ENCODE assay signal across 10 cellular contexts in genomic region chr6:56652994-56653393, GRCh38. TPM values are rescaled to one million over a fixed set of nuclear protein-coding genes. Genes with fewer than 3 reads are reported as not detected.
DNase-seq lines count a peak whose midpoint lies in the region; ATAC-seq and TF ChIP-seq lines count a peak whose summit lies in the region.
"Had no signal": no experiment of that assay in that cellular context is flagged by ENCODE, and none has a peak within 500 bp of the region (broad histone marks: within the 10 kb centered on the region; RNA-seq: fewer than 3 reads in every experiment).

No MANE protein-coding gene starts in this region.

- peak overlapping the region; percentile 86 for H3K27ac ChIP-seq in HCT116 (ENCODE audit: low read depth, low read length)
- H3K27ac ChIP-seq in ascending aorta = peak overlapping the region; percentile 61 to 62

- ATAC-seq in HCT116 = peak; percentile 73
- no peak for ATAC-seq in HG03108 (IDR thresholded peaks at IDR 0.05; ENCODE audit: unreplicated experiment)

- TF ChIP-seq POLR2A in HCT116 (IDR thresholded peaks at IDR 0.05; ENCODE audit: borderline replicate concordance, extremely low read depth, insufficient read depth, insufficient read length) = no peak

- H3K4me3 ChIP-seq in HCT116 (replicated peaks in 1 of 2; ENCODE audit: low read depth in 1 of 2, low read length in 2 of 2) (no peak overlapping the region), ascending aorta (no peak overlapping the region)

- H2AFZ ChIP-seq in HCT116 (ENCODE audit: low read depth, low read length, poor library complexity, severe bottlenecking) = no peak overlapping the region

- H3K27me3 ChIP-seq in HCT116 (ENCODE audit: insufficient read depth, low read length) (no peaks in the 10 kb centered on the region), ascending aorta (no peaks in the 10 kb centered on the region)

- H4K20me1 ChIP-seq in HCT116 (ENCODE audit: insufficient read depth) = no peaks in the 10 kb centered on the region

- intact Hi-C loops in HCT116 (cut with micrococcal nuclease) (loop anchor here (5.0 kb wide), 1 partner anchor 104 kb away; no protein-coding TSS in a partner anchor), ascending aorta (cut with DNase I) (no loop called here)

- peaks cover 60 to 80% of the 10 kb centered on the region in 2 experiments for H3K4me1 ChIP-seq in HCT116 (ENCODE audit: control insufficient read depth in 1 of 2, insufficient read depth in 2 of 2, low read length in 2 of 2)
- peaks cover 4 to 27% of the 10 kb centered on the region in 2 donors for H3K4me1 ChIP-seq in ascending aorta

- peaks cover 3% of the 10 kb centered on the region; the same call in 1 of the 2 replicates for H3K79me2 ChIP-seq in HCT116 (ENCODE audit: insufficient read depth, low read length)

- no peaks in the 10 kb centered on the region for H3K9me3 ChIP-seq in HCT116 (ENCODE audit: control insufficient read depth in 1 of 2, insufficient read depth in 1 of 2, low read depth in 1 of 2, low read length in 2 of 2)
- no peaks in the 10 kb centered on the region for H3K9me3 ChIP-seq in ascending aorta

- TF ChIP-seq CTCF in HCT116 (IDR thresholded peaks at IDR 0.05 in 2 of 3, conservative IDR thresholded peaks at IDR 0.05 in 1 of 3; ENCODE audit: borderline replicate concordance in 1 of 3, insufficient read depth in 1 of 3, low read depth in 2 of 3, low read length in 2 of 3) = no peak
- TF ChIP-seq CTCF in ascending aorta (IDR thresholded peaks at IDR 0.05) = no peak

- no TSS peak for BruUV-seq in HCT116 (replicated peaks; lab: Mats Ljungman, UMichigan)

- peaks cover 0 to 8% of the 10 kb centered on the region in 2 experiments; a peak in 1 of 4 replicates for H3K36me3 ChIP-seq in HCT116 (ENCODE audit: control insufficient read depth in 1 of 2, insufficient read depth in 2 of 2, low read length in 2 of 2)
- H3K36me3 ChIP-seq in ascending aorta = peaks cover 0 to 6% of the 10 kb centered on the region in 2 donors

- CTCF ChIA-PET in HCT116 (lab: Charles Lee) = no interaction called here

- H3K9ac ChIP-seq in HCT116 (ENCODE audit: low read length) = no peak overlapping the region

- POLR2A ChIA-PET in HCT116 (lab: Charles Lee) = interaction anchor here (1.2 kb wide), 1 partner anchor 10 kb away, joined by 4 read pairs; no protein-coding TSS in a partner anchor

- H3K9me2 ChIP-seq in HCT116 (ENCODE audit: insufficient read depth) = no peaks in the 10 kb centered on the region

- peak overlapping the region; percentile 37 for H3K4me2 ChIP-seq in HCT116 (ENCODE audit: low read length)

- DNase-seq in HCT116 (ENCODE audit: low read depth, low spot score) (peak; percentile 61), ascending aorta (ENCODE audit: low spot score in 2 of 2) (no peak), glomerular visceral epithelial cell (ENCODE audit: extremely low spot score) (peak; percentile 17), stromal cell of bone marrow (ENCODE audit: low read depth) (peak; percentile 69), NCI-H226 (no peak), NCI-H2029 treated with DMSO at 0.1 percent for 48 hours (lab: John Stamatoyannopoulos, UW) (no peak)
- DNase-seq in central memory CD4-positive, alpha-beta T cell = no peak
- DNase-seq: SHP77; stimulated activated CD8-positive, alpha-beta memory T cell treated with anti-CD3 and anti-CD28 coated beads, Interleukin-4, amount 100 ng/mL, for 48 hours had no signal

- no peak; the same call in 1 of the 2 replicates for TF ChIP-seq RAD21 in HCT116 (IDR thresholded peaks at IDR 0.05; ENCODE audit: low read depth)

- RAD21 ChIA-PET in HCT116 (lab: Charles Lee; ENCODE audit: low non-redundant PET in 1 of 2, low total read pairs in 2 of 2, uncharacterized antibody in 2 of 2, unreplicated experiment in 2 of 2) = no interaction called here

TF ChIP-seq in HCT116, 20 proteins besides CTCF, POLR2A, EP300 and RAD21:
- TF ChIP-seq YY1 (IDR thresholded peaks at IDR 0.05; ENCODE audit: extremely low read depth, insufficient replicate concordance, low read depth, low read length) = no peak
- peak; percentile 85 for TF ChIP-seq JUND (IDR thresholded peaks at IDR 0.05)
- peak; percentile 78; the same call in 1 of the 2 replicates for TF ChIP-seq CBX3 (IDR thresholded peaks at IDR 0.05; ENCODE audit: low read depth)
- TF ChIP-seq SRF (IDR thresholded peaks at IDR 0.05; ENCODE audit: low read depth) = peak; percentile 12; the same call in 1 of the 2 replicates
- no peak for TF ChIP-seq ZFX (IDR thresholded peaks at IDR 0.05)
- TF ChIP-seq ATF3 (IDR thresholded peaks at IDR 0.05) = 0 out of 2 replicates have a peak, but pooled peaks have one; percentile 23
- TF ChIP-seq TCF7L2 (IDR thresholded peaks at IDR 0.05; ENCODE audit: borderline replicate concordance, extremely low read depth, insufficient read depth, insufficient read length) = no peak
- TF ChIP-seq POLR2AphosphoS5 (IDR thresholded peaks at IDR 0.05; ENCODE audit: low read depth, low read length) = no peak
- TF ChIP-seq ELF1 (IDR thresholded peaks at IDR 0.05; ENCODE audit: borderline replicate concordance, low read depth) = no peak
- no peak for TF ChIP-seq REST (IDR thresholded peaks at IDR 0.05; ENCODE audit: low read depth)
- no peak for TF ChIP-seq EZH2phosphoT487 (IDR thresholded peaks at IDR 0.05; ENCODE audit: borderline replicate concordance)
- peak; percentile 86 for TF ChIP-seq SP1 (IDR thresholded peaks at IDR 0.05; ENCODE audit: low read depth)
- 0 out of 2 replicates have a peak, but pooled peaks have one; percentile 16 for TF ChIP-seq EGR1 (IDR thresholded peaks at IDR 0.05; ENCODE audit: low read depth)
- TF ChIP-seq CEBPB (IDR thresholded peaks at IDR 0.05; ENCODE audit: low read depth) = peak; percentile 84
- no peak for TF ChIP-seq EZH2 (IDR thresholded peaks at IDR 0.05)
- TF ChIP-seq, protein P1, sequence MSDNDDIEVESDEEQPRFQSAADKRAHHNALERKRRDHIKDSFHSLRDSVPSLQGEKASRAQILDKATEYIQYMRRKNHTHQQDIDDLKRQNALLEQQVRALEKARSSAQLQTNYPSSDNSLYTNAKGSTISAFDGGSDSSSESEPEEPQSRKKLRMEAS (IDR thresholded peaks at IDR 0.05) = peak; percentile 19; the same call in 1 of the 2 replicates
- TF ChIP-seq SIN3A (IDR thresholded peaks at IDR 0.05; ENCODE audit: low read depth) = peak; percentile 67; the same call in 1 of the 2 replicates
- no peak for TF ChIP-seq ZNF274 (IDR thresholded peaks at IDR 0.05; ENCODE audit: low read depth, low read length)
- no peak for TF ChIP-seq ZBTB33 (IDR thresholded peaks at IDR 0.05; ENCODE audit: extremely low read depth, insufficient replicate concordance, low read length)
- TF ChIP-seq FOSL1 (IDR thresholded peaks at IDR 0.05; ENCODE audit: low read depth) = peak; percentile 85

RNA-seq across cellular contexts. Expression of gene DST, which starts 10.3 kb away (rescaled TPM):
- total RNA-seq in HCT116 (2021; ENCODE audit: unreplicated experiment) (144 TPM), ascending aorta (223 TPM)
- polyA plus RNA-seq in HCT116 (2012) = 57.7 and 68.9 TPM in 2 replicates

Comparison
In these comparisons a context has a peak if more than half of its experiments do, and no peak if none do; other contexts are left out.
1. DNase-seq: peak in HCT116 (single experiment), glomerular visceral epithelial cell (single experiment) and stromal cell of bone marrow (single experiment); none in ascending aorta (0 of 2), NCI-H226 (single experiment), NCI-H2029 treated with DMSO at 0.1 percent for 48 hours (single experiment) and central memory CD4-positive, alpha-beta T cell (single experiment).